ENCODE assay signal across 8 cellular contexts in the genomic region with DNA sequence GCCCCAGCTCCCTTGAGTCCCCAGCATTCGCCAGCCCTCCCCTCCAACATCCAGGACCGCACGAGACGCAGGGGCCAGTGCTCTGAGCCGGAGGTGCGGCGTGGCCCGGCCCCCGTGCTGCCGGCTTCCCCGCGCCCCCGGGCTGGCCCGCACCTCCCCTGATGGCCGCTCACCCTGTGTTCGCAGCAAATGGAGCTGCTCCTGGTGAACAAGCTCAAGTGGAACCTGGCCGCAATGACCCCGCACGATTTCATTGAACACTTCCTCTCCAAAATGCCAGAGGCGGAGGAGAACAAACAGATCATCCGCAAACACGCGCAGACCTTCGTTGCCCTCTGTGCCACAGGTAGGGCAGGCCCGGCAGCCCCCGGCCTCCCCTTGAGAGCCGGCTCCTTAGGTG. TPM values are rescaled to one million over a fixed set of nuclear protein-coding genes. Genes with fewer than 3 reads are reported as not detected.
DNase-seq lines count a peak whose midpoint lies in the region; ATAC-seq and TF ChIP-seq lines count a peak whose summit lies in the region.

No MANE protein-coding gene starts in this region.

- TF ChIP-seq CTCF in H9 (conservative IDR thresholded peaks at IDR 0.05) (peak; percentile 18; the same call in 2 of the 3 replicates), fibroblast of lung (conservative IDR thresholded peaks at IDR 0.05 in 1 of 2, IDR thresholded peaks at IDR 0.05 in 1 of 2; ENCODE audit: low read depth in 1 of 2, low read length in 2 of 2) (no peak)

- H3K27ac ChIP-seq in H9 (ENCODE audit: insufficient read length, low read depth, low read length) (no peak overlapping the region), SJSA1 (no peak overlapping the region), fibroblast of lung (ENCODE audit: insufficient read depth, low read length) (peak overlapping the region; percentile 95), rectal smooth muscle tissue (ENCODE audit: low read depth, low read length) (no peak overlapping the region)

- H2BK120ac ChIP-seq in H9 (ENCODE audit: low read depth, low read length, poor library complexity, severe bottlenecking) = no peak overlapping the region

- H3T11ph ChIP-seq in H9 (ENCODE audit: low read length) = no peak overlapping the region

- H3K23me2 ChIP-seq in H9 (ENCODE audit: insufficient read length, low read depth, low read length, poor library complexity, severe bottlenecking) = peaks cover 8% of the 10 kb centered on the region

- H2AK5ac ChIP-seq in H9 (ENCODE audit: insufficient read length, low read length) = no peak overlapping the region

- peaks cover 3% of the 10 kb centered on the region for H3K79me1 ChIP-seq in H9 (ENCODE audit: insufficient read depth, low read depth, low read length, poor library complexity, severe bottlenecking)

- H3K56ac ChIP-seq in H9 (ENCODE audit: insufficient read length, low read depth, low read length) = no peak overlapping the region

- no peak for ATAC-seq in GM18519 (IDR thresholded peaks at IDR 0.05; ENCODE audit: low FRiP score, unreplicated experiment)

- no peak overlapping the region for H2BK12ac ChIP-seq in H9 (ENCODE audit: insufficient read length, low read depth, low read length)

- H4K8ac ChIP-seq in H9 (replicated peaks; ENCODE audit: insufficient read length, low read depth, low read length) = no peak overlapping the region

- no peak overlapping the region for H4K5ac ChIP-seq in H9 (ENCODE audit: insufficient read length, low read depth, low read length)

- peak overlapping the region; percentile 57 to 71 for H3K4me3 Mint-ChIP-seq in H9

- no peaks in the 10 kb centered on the region for H3K4me1 ChIP-seq in H9 (ENCODE audit: insufficient read depth, low read length)
- peaks cover 69% of the 10 kb centered on the region for H3K4me1 ChIP-seq in SJSA1 (replicated peaks)
- H3K4me1 ChIP-seq in fibroblast of lung (ENCODE audit: control insufficient read depth, extremely low read depth, insufficient read depth, low read length) = peaks cover 13% of the 10 kb centered on the region
- peaks cover 15% of the 10 kb centered on the region for H3K4me1 ChIP-seq in rectal smooth muscle tissue (ENCODE audit: control insufficient read depth, insufficient read depth, low read length)

- no peaks in the 10 kb centered on the region for H3K9me3 Mint-ChIP-seq in H9

- peaks cover 12 to 17% of the 10 kb centered on the region in 2 experiments for H3K4me1 Mint-ChIP-seq in H9

- no peak overlapping the region for H2BK15ac ChIP-seq in H9 (ENCODE audit: low read depth, low read length)

- no peak overlapping the region; the same call in 1 of the 2 replicates for H3K4ac ChIP-seq in H9 (ENCODE audit: low read depth, low read length)

- WGBS in H9 (ENCODE audit: extremely low coverage, insufficient read length, low lambda C conversion rate) = no CpG with 5 or more reads among the region's 27 CpGs

- H3K27me3 ChIP-seq in H9 (ENCODE audit: insufficient read depth, low read length) (no peaks in the 10 kb centered on the region), SJSA1 (replicated peaks) (no peaks in the 10 kb centered on the region), fibroblast of lung (ENCODE audit: control insufficient read depth, insufficient read depth, low read length) (no peaks in the 10 kb centered on the region), rectal smooth muscle tissue (ENCODE audit: control insufficient read depth, insufficient read depth, low read length) (no peaks in the 10 kb centered on the region)

- H3K36me3 ChIP-seq in SJSA1 (peaks cover 73% of the 10 kb centered on the region), fibroblast of lung (ENCODE audit: control insufficient read depth, insufficient read depth, low read length) (peaks cover 36% of the 10 kb centered on the region), rectal smooth muscle tissue (ENCODE audit: control insufficient read depth, insufficient read depth, low read length) (peaks cover 4% of the 10 kb centered on the region)

- H3K14ac ChIP-seq in H9 (ENCODE audit: insufficient read depth, low read length) = no peak overlapping the region

- H2BK5ac ChIP-seq in H9 (ENCODE audit: insufficient read length, low read length) = no peak overlapping the region

- H3K23ac ChIP-seq in H9 (ENCODE audit: insufficient read length, low read depth, low read length) = no peak overlapping the region

- H3K9ac ChIP-seq in H9 (ENCODE audit: extremely low read depth, insufficient read length, low read length) (no peak overlapping the region), fibroblast of lung (ENCODE audit: insufficient read depth, low read length) (peak overlapping the region; percentile 96), rectal smooth muscle tissue (ENCODE audit: low read length) (no peak overlapping the region)

- no peaks in the 10 kb centered on the region for H3K9me3 ChIP-seq in H9 (ENCODE audit: control insufficient read depth, low read depth, low read length)
- no peaks in the 10 kb centered on the region for H3K9me3 ChIP-seq in SJSA1 (replicated peaks)
- H3K9me3 ChIP-seq in fibroblast of lung (ENCODE audit: control insufficient read depth, insufficient read depth, low read depth, low read length) = no peaks in the 10 kb centered on the region

- no peak overlapping the region for H2AFZ ChIP-seq in H9 (ENCODE audit: low read length)
- no peak overlapping the region for H2AFZ ChIP-seq in fibroblast of lung (ENCODE audit: low read length)

- no peak overlapping the region for H3K18ac ChIP-seq in H9 (ENCODE audit: insufficient read length, low read depth, low read length)

- no peaks in the 10 kb centered on the region for H4K20me1 ChIP-seq in H9 (ENCODE audit: control insufficient read depth, insufficient read depth, insufficient read length)
- peaks cover 2% of the 10 kb centered on the region for H4K20me1 ChIP-seq in fibroblast of lung (ENCODE audit: control insufficient read depth, extremely low read depth, insufficient read depth, low read length)

- DNase-seq in H9 (no peak), SJSA1 (ENCODE audit: low read depth in 1 of 2, low spot score in 2 of 2) (peak in 1 of 2 experiments; percentile 41), fibroblast of lung (ENCODE audit: low read depth in 2 of 2) (no peak), NCI-H82 (lab: John Stamatoyannopoulos, UW) (no peak), OCI-M1 (lab: John Stamatoyannopoulos, UW) (no peak), NCI-H1694 (lab: John Stamatoyannopoulos, UW) (no peak)

- H2BK20ac ChIP-seq in H9 (ENCODE audit: low read depth, low read length, poor library complexity, severe bottlenecking) = no peak overlapping the region

- H3K4me3 ChIP-seq in SJSA1 = peak overlapping the region; percentile 95
- peak overlapping the region in 3 of 4 experiments; percentile 73 to 98 (median 83) for H3K4me3 ChIP-seq in fibroblast of lung (replicated peaks in 1 of 4; ENCODE audit: control extremely low read depth in 1 of 4, insufficient read depth in 1 of 4, low read depth in 3 of 4, low read length in 4 of 4)
- peak overlapping the region; percentile 65 for H3K4me3 ChIP-seq in rectal smooth muscle tissue (ENCODE audit: low read length)

- H3K79me2 ChIP-seq in H9 (ENCODE audit: insufficient read depth, low read length) (no peaks in the 10 kb centered on the region), fibroblast of lung (ENCODE audit: control insufficient read depth, insufficient read depth, low read length) (peaks cover 83% of the 10 kb centered on the region)

- H4K91ac ChIP-seq in H9 (ENCODE audit: insufficient read length, low read depth, low read length) = no peak overlapping the region

- H3K36me3 Mint-ChIP-seq in H9 (ENCODE audit: insufficient read depth in 1 of 3, low read depth in 3 of 3) = peaks cover 9 to 52% (median 33%) of the 10 kb centered on the region in 3 experiments; a peak in 6 of 7 replicates

- H3K4me2 ChIP-seq in H9 (ENCODE audit: insufficient read depth, insufficient read length, low read length) = peak overlapping the region; percentile 35
- H3K4me2 ChIP-seq in fibroblast of lung (ENCODE audit: extremely low read depth, insufficient read depth, low read length) = peak overlapping the region; percentile 91

- no peaks in the 10 kb centered on the region for H3K27me3 Mint-ChIP-seq in H9 (ENCODE audit: low read depth)

- H3K27ac Mint-ChIP-seq in H9 = no peak overlapping the region

RNA-seq across cellular contexts. Expression of a gene that starts 2.7 kb away (rescaled TPM):
- total RNA-seq in H9 (2021) (372 and 399 TPM in 2 replicates), fibroblast of lung (127 and 548 TPM in 2 replicates)
- total RNA-seq in SJSA1 (2014; rRNA removed; shearing (Covaris generic)) = 579 and 793 TPM in 2 replicates
- 322 and 523 TPM in 2 replicates for polyA plus RNA-seq in fibroblast of lung
- 342 and 554 TPM in 2 replicates for polyA plus RNA-seq in fibroblast of lung (2012)
- polyA minus RNA-seq in fibroblast of lung (ENCODE audit: low replicate concordance) = 590 and 1,076 TPM in 2 replicates

RNA-seq across cellular contexts. Expression of a gene that starts 31.5 kb away (rescaled TPM):
- total RNA-seq in H9 (2021) (25.3 and 26.2 TPM in 2 replicates), fibroblast of lung (20.3 and 25.4 TPM in 2 replicates)
- total RNA-seq in SJSA1 (2014; rRNA removed; shearing (Covaris generic)) = 54.7 and 78.1 TPM in 2 replicates
- 18.1 and 19.5 TPM in 2 replicates for polyA plus RNA-seq in fibroblast of lung
- 14.2 and 15.0 TPM in 2 replicates for polyA plus RNA-seq in fibroblast of lung (2012)
- 4.1 and 5.0 TPM in 2 replicates for polyA minus RNA-seq in fibroblast of lung (ENCODE audit: low replicate concordance)
